28 cellular contexts compared by ENCODE assay signal in the genomic region with DNA sequence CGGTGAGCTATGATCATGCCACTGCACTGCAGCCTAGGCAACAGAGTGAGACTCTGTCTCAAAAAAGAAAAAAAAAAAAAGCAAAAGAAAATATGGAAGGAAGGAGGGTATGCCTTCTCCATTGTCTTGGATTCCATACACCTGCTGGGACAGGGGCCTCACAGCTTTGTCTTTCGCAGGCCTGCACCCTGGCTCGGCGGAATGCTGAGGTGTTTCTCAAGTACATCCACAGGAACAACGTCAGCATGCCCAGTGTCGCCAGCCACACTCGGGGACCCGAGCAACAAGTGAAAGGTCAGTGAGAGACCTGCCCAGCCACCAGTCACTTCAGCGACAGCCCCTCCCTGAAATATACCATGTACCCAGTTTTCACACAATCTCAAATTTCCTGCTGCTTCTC.
"Had no signal": no experiment of that assay in that cellular context is flagged by ENCODE, and none has a peak within 500 bp of the region (broad histone marks: within the 10 kb centered on the region; RNA-seq: fewer than 3 reads in every experiment).

No MANE protein-coding gene starts in this region.

- DNase-seq: colonic mucosa; effector memory CD4-positive, alpha-beta T cell; erythroblast; esophagus squamous epithelium; foreskin melanocyte; glutamatergic neuron; heart right ventricle; hypothalamus; left cardiac atrium; mesenchymal stem cell; mucosa of descending colon; naive B cell; nucleus accumbens; right lobe of liver; small intestine; stimulated activated CD4-positive, alpha-beta T cell treated with anti-CD3 and anti-CD28 coated beads, Interleukin-15, amount 100 ng/mL, for 24 hours; stimulated activated CD4-positive, alpha-beta T cell treated with anti-CD3 and anti-CD28 coated beads, Interleukin-2, amount 100 ng/mL, for 48 hours; stimulated activated naive B cell treated with anti-CD40 and anti-IgM and Interleukin-4, amounts not matched to agents 10 μg/mL and 1 μg/mL and 100 μg/mL, for 72 hours; transverse colon had no signal

- H3K27ac Mint-ChIP-seq: dendritic cell treated with granulocyte-macrophage colony-stimulating factor and Interleukin-4, amounts not matched to agents 40 ng/mL and 50 ng/mL, for 4 days; mesothelial cell of epicardium; natural killer cell treated with Interleukin-12 subunit alpha and Interleukin-12 subunit beta and Interleukin-15 and Interleukin-18, amount 100 ng/mL, for 72 hours; progenitor cell of endocrine pancreas; stimulated activated naive B cell treated with anti-CD40 and anti-IgM and Interleukin-4, amounts not matched to agents 10 μg/mL and 1 μg/mL and 100 μg/mL, for 72 hours; stimulated activated naive CD8-positive, alpha-beta T cell treated with anti-CD3 and anti-CD28 coated beads, Interleukin-15, Interleukin-2, amounts not matched to agents 100 ng/mL and 50 ng/mL, for 24 hours had no signal

- H3K9me3 ChIP-seq: colonic mucosa, esophagus squamous epithelium, heart right ventricle, left lung, mucosa of descending colon, pancreas, right lobe of liver, transverse colon, vagina had no signal

- H3K4me1 Mint-ChIP-seq: naive B cell; stimulated activated naive B cell treated with anti-CD40 and anti-IgM and Interleukin-4, amounts not matched to agents 10 μg/mL and 1 μg/mL and 100 μg/mL, for 72 hours had no signal

- H3K27me3 ChIP-seq: colonic mucosa, esophagus squamous epithelium, heart right ventricle, left lung, pancreas, right lobe of liver, transverse colon, vagina had no signal

- H3K4me3 Mint-ChIP-seq: dendritic cell treated with granulocyte-macrophage colony-stimulating factor and Interleukin-4, amounts not matched to agents 40 ng/mL and 50 ng/mL, for 4 days; mesothelial cell of epicardium; naive B cell; natural killer cell treated with Interleukin-12 subunit alpha and Interleukin-12 subunit beta and Interleukin-15 and Interleukin-18, amount 100 ng/mL, for 72 hours; neural crest cell; stimulated activated naive B cell treated with anti-CD40 and anti-IgM and Interleukin-4, amounts not matched to agents 10 μg/mL and 1 μg/mL and 100 μg/mL, for 72 hours; stimulated activated naive CD8-positive, alpha-beta T cell treated with anti-CD3 and anti-CD28 coated beads, Interleukin-15, Interleukin-2, amounts not matched to agents 100 ng/mL and 50 ng/mL, for 24 hours had no signal

- H3K27ac ChIP-seq: colonic mucosa, esophagus squamous epithelium, heart right ventricle, left lung, pancreas, right lobe of liver, transverse colon, vagina had no signal

- H3K9me3 Mint-ChIP-seq: dendritic cell treated with granulocyte-macrophage colony-stimulating factor and Interleukin-4, amounts not matched to agents 40 ng/mL and 50 ng/mL, for 4 days; mesothelial cell of epicardium; naive B cell; natural killer cell treated with Interleukin-12 subunit alpha and Interleukin-12 subunit beta and Interleukin-15 and Interleukin-18, amount 100 ng/mL, for 72 hours; neural crest cell; stimulated activated naive B cell treated with anti-CD40 and anti-IgM and Interleukin-4, amounts not matched to agents 10 μg/mL and 1 μg/mL and 100 μg/mL, for 72 hours; stimulated activated naive CD8-positive, alpha-beta T cell treated with anti-CD3 and anti-CD28 coated beads, Interleukin-15, Interleukin-2, amounts not matched to agents 100 ng/mL and 50 ng/mL, for 24 hours had no signal

- H3K36me3 ChIP-seq: colonic mucosa, esophagus squamous epithelium, pancreas, right lobe of liver, transverse colon, vagina had no signal

- H3K27me3 Mint-ChIP-seq: dendritic cell treated with granulocyte-macrophage colony-stimulating factor and Interleukin-4, amounts not matched to agents 40 ng/mL and 50 ng/mL, for 4 days; naive B cell; progenitor cell of endocrine pancreas had no signal

- H3K36me3 Mint-ChIP-seq: naive B cell; natural killer cell treated with Interleukin-12 subunit alpha and Interleukin-12 subunit beta and Interleukin-15 and Interleukin-18, amount 100 ng/mL, for 72 hours; stimulated activated naive B cell treated with anti-CD40 and anti-IgM and Interleukin-4, amounts not matched to agents 10 μg/mL and 1 μg/mL and 100 μg/mL, for 72 hours had no signal

- H3K4me3 ChIP-seq: colonic mucosa, esophagus squamous epithelium, heart right ventricle, left lung, mucosa of descending colon, pancreas, right lobe of liver, transverse colon, vagina had no signal

- H3K4me1 ChIP-seq: colonic mucosa, esophagus squamous epithelium, heart right ventricle, left lung, pancreas, right lobe of liver, transverse colon, vagina had no signal
